8 cellular contexts compared by ENCODE assay signal in the genomic region with DNA sequence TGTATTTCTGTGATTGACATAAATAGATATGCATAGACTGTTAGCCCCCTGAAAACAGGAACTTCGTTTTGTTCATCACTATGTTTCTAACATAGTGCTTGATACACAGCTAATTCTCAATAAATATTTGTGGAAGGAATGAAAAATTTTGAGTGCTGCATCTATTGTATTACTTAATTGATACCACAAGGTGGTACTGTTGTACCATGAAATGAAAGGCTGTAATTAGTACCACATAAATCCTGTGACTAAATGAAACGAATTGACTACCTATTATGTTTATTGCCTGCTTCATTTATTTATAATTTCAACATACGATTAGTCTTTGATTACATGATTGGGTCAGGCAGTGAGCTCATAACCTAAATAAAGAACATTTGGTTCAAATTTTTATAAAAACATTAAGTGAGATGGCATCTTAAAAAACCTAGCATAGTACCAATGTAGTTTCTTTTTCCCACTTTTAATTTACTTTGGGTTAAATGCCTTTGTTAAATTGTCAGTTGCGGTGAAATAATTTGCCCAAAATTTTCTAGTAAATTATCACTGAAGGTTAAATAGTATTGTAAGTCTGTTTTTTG. TPM values are rescaled to one million over a fixed set of nuclear protein-coding genes. Genes with fewer than 3 reads are reported as not detected.
DNase-seq lines count a peak whose midpoint lies in the region; ATAC-seq and TF ChIP-seq lines count a peak whose summit lies in the region.
"Had no signal": no experiment of that assay in that cellular context is flagged by ENCODE, and none has a peak within 500 bp of the region (broad histone marks: within the 10 kb centered on the region; RNA-seq: fewer than 3 reads in every experiment).

No MANE protein-coding gene starts in this region.

- TF ChIP-seq CTCF in GM12864 (IDR thresholded peaks at IDR 0.05; ENCODE audit: low read depth, low read length, missing control alignments) (peak; percentile 31), body of pancreas (IDR thresholded peaks at IDR 0.05) (peak; percentile 31 to 84 (median 77))

- H3K27ac ChIP-seq in body of pancreas: no peak overlapping the region

- no peaks in the 10 kb centered on the region for H3K36me3 ChIP-seq in body of pancreas (replicated peaks in 1 of 2; ENCODE audit: insufficient read depth in 1 of 2, low read depth in 2 of 2)

- no peak for DNase-seq in GM12864 (ENCODE audit: low read depth)
- peak; percentile 48 for DNase-seq in HCEC 1CT
- peak; percentile 11 to 49 for DNase-seq in NCI-H1930 (lab: John Stamatoyannopoulos, UW)
- no peak for DNase-seq in body of pancreas
- DNase-seq in left lobe of liver (ENCODE audit: low spot score): no peak
- no peak for DNase-seq in stimulated activated CD8-positive, alpha-beta memory T cell treated with anti-CD3 and anti-CD28 coated beads, Interleukin-4, amount 100 ng/mL, for 48 hours

- TF ChIP-seq POLR2A in body of pancreas (IDR thresholded peaks at IDR 0.05): no peak

- WGBS in body of pancreas, 2 donors: 17 to 18% methylated on average over 4 of the region's 4 CpGs

- H3K4me3 ChIP-seq in GM12864 (ENCODE audit: low read depth, low read length): no peak overlapping the region
- H3K4me3 ChIP-seq in body of pancreas: no peak overlapping the region

- no peaks in the 10 kb centered on the region for H3K4me1 ChIP-seq in body of pancreas

- ATAC-seq in body of pancreas: peak; percentile 62
- peak; percentile 80 for ATAC-seq in left lobe of liver
- ATAC-seq in HG03095 (IDR thresholded peaks at IDR 0.05; ENCODE audit: unreplicated experiment): no peak

- intact Hi-C loops in body of pancreas (cut with DNase I): loop anchor here (10.0 kb wide), 1 partner anchor 735 kb away; no protein-coding TSS in a partner anchor

- no peaks in the 10 kb centered on the region for H3K9me3 ChIP-seq in body of pancreas

- no peaks in the 10 kb centered on the region for H3K27me3 ChIP-seq in body of pancreas

RNA-seq across cellular contexts. Expression of gene TGFB2, which starts 15.0 kb away (rescaled TPM):
- 1 to 10 TPM; 4.3 to 4.9 TPM for total RNA-seq in body of pancreas
- total RNA-seq in left lobe of liver: 0.20 TPM
- total RNA-seq: activated CD8-positive, alpha-beta memory T cell treated with anti-CD3 and anti-CD28 coated beads for 36 hours had no signal

RNA-seq across cellular contexts. Expression of gene RRP15, which starts 45.0 kb away (rescaled TPM):
- total RNA-seq in body of pancreas (1 to 10 TPM; 2.6 to 7.9 TPM), left lobe of liver (4.7 TPM)

Comparison
In these comparisons a context has a peak if more than half of its experiments do, and no peak if none do; other contexts are left out.
1. DNase-seq: peak in HCEC 1CT (single experiment) and NCI-H1930 (2 of 2); none in GM12864 (single experiment), body of pancreas (0 of 4), left lobe of liver (single experiment) and stimulated activated CD8-positive, alpha-beta memory T cell treated with anti-CD3 and anti-CD28 coated beads, Interleukin-4, amount 100 ng/mL, for 48 hours (single experiment).